ENCODE assay signal across 9 cellular contexts in the genomic region with DNA sequence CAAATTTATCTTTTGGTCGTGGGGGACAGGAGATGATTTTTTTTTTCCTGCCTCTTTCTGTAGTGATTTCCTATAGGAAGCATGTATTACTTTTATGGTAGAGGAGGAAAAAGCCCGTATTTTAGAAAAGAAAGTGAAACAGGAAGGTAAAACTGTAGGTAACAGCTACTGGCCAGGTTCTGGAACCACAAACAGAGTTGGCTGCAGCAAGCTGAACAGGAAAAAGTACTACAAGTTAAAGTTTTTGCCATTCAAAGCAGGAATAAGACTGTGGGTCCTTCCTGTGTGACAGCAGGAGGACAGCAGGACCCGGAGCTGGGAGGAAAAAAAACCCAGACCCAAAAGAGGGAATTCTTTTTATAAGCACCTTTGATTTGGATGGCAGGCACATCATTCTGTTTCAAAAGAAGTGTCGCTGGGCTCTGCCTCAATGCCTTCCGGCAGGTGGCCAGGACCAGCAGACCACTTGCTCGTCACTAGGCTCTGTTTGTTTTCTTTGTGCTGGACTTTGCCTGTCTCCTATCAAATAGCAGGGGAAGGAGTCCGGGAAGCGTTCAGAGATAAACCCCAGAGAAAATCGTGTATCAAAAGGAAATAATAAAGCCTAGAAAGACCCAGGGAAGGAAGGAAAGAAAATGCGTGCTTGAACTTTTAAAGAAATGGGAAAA.
DNase-seq lines count a peak whose midpoint lies in the region; ATAC-seq and TF ChIP-seq lines count a peak whose summit lies in the region.
"Had no signal": no experiment of that assay in that cellular context is flagged by ENCODE, and none has a peak within 500 bp of the region (broad histone marks: within the 10 kb centered on the region; RNA-seq: fewer than 3 reads in every experiment).

No MANE protein-coding gene starts in this region.

- DNase-seq in Calu3 (no peak), NCI-H774 (lab: John Stamatoyannopoulos, UW) (peak; percentile 35), endothelial cell (ENCODE audit: low spot score) (no peak), CD1c-positive myeloid dendritic cell (ENCODE audit: extremely low spot score) (no peak)
- no peak for DNase-seq in natural killer cell treated with Interleukin-12 subunit alpha and Interleukin-12 subunit beta and Interleukin-15 and Interleukin-18, amount 100 ng/mL, for 72 hours (ENCODE audit: low spot score)
- DNase-seq in activated CD4-positive, CD25-positive, alpha-beta regulatory T cell treated with anti-CD3 and anti-CD28 coated beads, Interleukin-2, amount 50 U/mL, for 72 hours, result no peak
- DNase-seq: NCI-H524 treated with DMSO at 0.1 percent for 48 hours had no signal

- peaks cover 15% of the 10 kb centered on the region for H3K4me1 Mint-ChIP-seq in Calu3 (ENCODE audit: low read depth, unreplicated experiment)
- peaks cover 12% of the 10 kb centered on the region for H3K4me1 Mint-ChIP-seq in endothelial cell (ENCODE audit: unreplicated experiment)
- H3K4me1 Mint-ChIP-seq in natural killer cell treated with Interleukin-12 subunit alpha and Interleukin-12 subunit beta and Interleukin-15 and Interleukin-18, amount 100 ng/mL, for 72 hours (ENCODE audit: low read depth in 2 of 2), result no peaks in the 10 kb centered on the region

- no peaks in the 10 kb centered on the region for H3K36me3 Mint-ChIP-seq in Calu3 (ENCODE audit: insufficient read depth, unreplicated experiment)
- no peaks in the 10 kb centered on the region for H3K36me3 Mint-ChIP-seq in endothelial cell (ENCODE audit: low read depth, unreplicated experiment)
- H3K36me3 Mint-ChIP-seq in natural killer cell treated with Interleukin-12 subunit alpha and Interleukin-12 subunit beta and Interleukin-15 and Interleukin-18, amount 100 ng/mL, for 72 hours, result no peaks in the 10 kb centered on the region

- CTCF ChIA-PET in Calu3 (lab: Charles Lee), result interaction anchor here (0.8 to 1.5 kb wide), 3 partner anchors 151 to 449 kb away, joined by 3 to 4 read pairs (median 3); no protein-coding TSS in a partner anchor

- TF ChIP-seq CTCF in Calu3 (IDR thresholded peaks at IDR 0.05; ENCODE audit: unreplicated experiment) (no peak), endothelial cell (IDR thresholded peaks at IDR 0.05; ENCODE audit: unreplicated experiment) (no peak)

- no TSS peak for BruUV-seq in Calu3 (replicated peaks; lab: Mats Ljungman, UMichigan)

- H3K9me3 Mint-ChIP-seq in Calu3 (ENCODE audit: low read depth, unreplicated experiment) (no peaks in the 10 kb centered on the region), endothelial cell (ENCODE audit: unreplicated experiment) (no peaks in the 10 kb centered on the region)
- peaks cover 4% of the 10 kb centered on the region for H3K9me3 Mint-ChIP-seq in natural killer cell treated with Interleukin-12 subunit alpha and Interleukin-12 subunit beta and Interleukin-15 and Interleukin-18, amount 100 ng/mL, for 72 hours

- H3K27me3 Mint-ChIP-seq in Calu3 (ENCODE audit: unreplicated experiment) (no peaks in the 10 kb centered on the region), endothelial cell (ENCODE audit: unreplicated experiment) (peaks cover 2% of the 10 kb centered on the region)
- no peaks in the 10 kb centered on the region for H3K27me3 Mint-ChIP-seq in natural killer cell treated with Interleukin-12 subunit alpha and Interleukin-12 subunit beta and Interleukin-15 and Interleukin-18, amount 100 ng/mL, for 72 hours

- ATAC-seq in natural killer cell treated with Interleukin-12 subunit alpha and Interleukin-12 subunit beta and Interleukin-15 and Interleukin-18, amount 100 ng/mL, for 72 hours, result no peak
- ATAC-seq in GM19324 (IDR thresholded peaks at IDR 0.05; ENCODE audit: low FRiP score, unreplicated experiment) (no peak), HG03097 (IDR thresholded peaks at IDR 0.05; ENCODE audit: low FRiP score, unreplicated experiment) (no peak)

- H3K27ac Mint-ChIP-seq in Calu3 (ENCODE audit: unreplicated experiment), result peak overlapping the region; percentile 66
- no peak overlapping the region for H3K27ac Mint-ChIP-seq in endothelial cell (ENCODE audit: unreplicated experiment)
- H3K27ac Mint-ChIP-seq in natural killer cell treated with Interleukin-12 subunit alpha and Interleukin-12 subunit beta and Interleukin-15 and Interleukin-18, amount 100 ng/mL, for 72 hours, result no peak overlapping the region

- H3K4me3 Mint-ChIP-seq in Calu3 (ENCODE audit: low read depth, unreplicated experiment) (peak overlapping the region; percentile 51), endothelial cell (ENCODE audit: unreplicated experiment) (peak overlapping the region; percentile 48)
- peak overlapping the region; percentile 6 for H3K4me3 Mint-ChIP-seq in natural killer cell treated with Interleukin-12 subunit alpha and Interleukin-12 subunit beta and Interleukin-15 and Interleukin-18, amount 100 ng/mL, for 72 hours

- intact Hi-C loops in Calu3 (cut with micrococcal nuclease; ENCODE audit: unreplicated experiment), result loop anchor here (10.0 kb wide), 1 partner anchor 113 kb away; no protein-coding TSS in a partner anchor
